ENCODE assay signal across 8 cellular contexts in genomic region chr3:16512435-16513140, GRCh38. TPM values are rescaled to one million over a fixed set of nuclear protein-coding genes. Genes with fewer than 3 reads are reported as not detected.
A peak's percentile ranks its signal among the peaks of the same experiment; 100 is the strongest.
DNase-seq lines count a peak whose midpoint lies in the region; ATAC-seq and TF ChIP-seq lines count a peak whose summit lies in the region.

No MANE protein-coding gene starts in this region.

- no peak for TF ChIP-seq RAD21 in neural cell (conservative IDR thresholded peaks at IDR 0.05)

- peaks cover 26% of the 10 kb centered on the region; the same call in 1 of the 2 replicates for H4K20me1 ChIP-seq in DND-41 (ENCODE audit: insufficient read depth, low read length)
- no peaks in the 10 kb centered on the region for H4K20me1 ChIP-seq in MM.1S (ENCODE audit: insufficient read depth, low read length)
- H4K20me1 ChIP-seq in fibroblast of lung (ENCODE audit: control insufficient read depth, extremely low read depth, insufficient read depth, low read length), result no peaks in the 10 kb centered on the region
- H4K20me1 ChIP-seq in neural cell (ENCODE audit: insufficient read depth), result no peaks in the 10 kb centered on the region

- H3K4me1 ChIP-seq in DND-41 (ENCODE audit: insufficient read depth, low read length), result peaks cover 55% of the 10 kb centered on the region
- H3K4me1 ChIP-seq in MM.1S (ENCODE audit: low read length), result no peaks in the 10 kb centered on the region
- H3K4me1 ChIP-seq in fibroblast of lung (ENCODE audit: control insufficient read depth, extremely low read depth, insufficient read depth, low read length), result peaks cover 28% of the 10 kb centered on the region
- H3K4me1 ChIP-seq in upper lobe of right lung, result peaks cover 61% of the 10 kb centered on the region

- H3K4me3 ChIP-seq in DND-41 (ENCODE audit: low read depth in 1 of 2, low read length in 2 of 2) (peak overlapping the region; percentile 69 to 87), MM.1S (ENCODE audit: low read length) (peak overlapping the region; percentile 69), fibroblast of lung (replicated peaks in 1 of 4; ENCODE audit: control extremely low read depth in 1 of 4, insufficient read depth in 1 of 4, low read depth in 3 of 4, low read length in 4 of 4) (peak overlapping the region; percentile 76 to 94 (median 87)), neural cell (ENCODE audit: low read length) (peak overlapping the region; percentile 86), upper lobe of right lung (peak overlapping the region; percentile 91)

- H3K27ac ChIP-seq in DND-41 (ENCODE audit: low read length) (peak overlapping the region; percentile 91), MM.1S (ENCODE audit: low read length) (no peak overlapping the region), fibroblast of lung (ENCODE audit: insufficient read depth, low read length) (peak overlapping the region; percentile 89), neural cell (ENCODE audit: low read length) (peak overlapping the region; percentile 38), upper lobe of right lung (peak overlapping the region; percentile 85)

- H3K36me3 ChIP-seq in DND-41 (ENCODE audit: insufficient read depth, low read length) (peaks cover 4% of the 10 kb centered on the region; the same call in 1 of the 2 replicates), MM.1S (replicated peaks; ENCODE audit: insufficient read depth, low read length) (no peaks in the 10 kb centered on the region), fibroblast of lung (ENCODE audit: control insufficient read depth, insufficient read depth, low read length) (no peaks in the 10 kb centered on the region), neural cell (ENCODE audit: insufficient read depth, low read length) (no peaks in the 10 kb centered on the region), upper lobe of right lung (no peaks in the 10 kb centered on the region)

- no peaks in the 10 kb centered on the region for H3K9me2 ChIP-seq in MM.1S (replicated peaks; ENCODE audit: insufficient read depth, low read length)
- H3K9me2 ChIP-seq in neural cell (ENCODE audit: insufficient read depth, low read length), result no peaks in the 10 kb centered on the region

- H2AFZ ChIP-seq in DND-41 (ENCODE audit: low read depth, low read length) (peak overlapping the region; percentile 68), MM.1S (ENCODE audit: low read length) (peak overlapping the region; percentile 77), fibroblast of lung (ENCODE audit: low read length) (peak overlapping the region; percentile 48), neural cell (ENCODE audit: low read depth, low read length) (no peak overlapping the region)

- intact Hi-C loops in upper lobe of right lung (cut with DNase I), result no loop called here

- H3K9ac ChIP-seq in DND-41 (ENCODE audit: low read depth, low read length) (peak overlapping the region; percentile 81), MM.1S (ENCODE audit: low read length) (no peak overlapping the region), fibroblast of lung (ENCODE audit: insufficient read depth, low read length) (peak overlapping the region; percentile 89), neural cell (ENCODE audit: low read length) (peak overlapping the region; percentile 58)

- no peaks in the 10 kb centered on the region for H3F3A ChIP-seq in MM.1S (ENCODE audit: insufficient read depth, low read length)
- no peaks in the 10 kb centered on the region for H3F3A ChIP-seq in neural cell (ENCODE audit: insufficient read depth, low read length, poor library complexity, severe bottlenecking)

- TF ChIP-seq EP300 in neural cell (conservative IDR thresholded peaks at IDR 0.05; ENCODE audit: poor library complexity, severe bottlenecking), result no peak

- H3K4me2 ChIP-seq in DND-41 (ENCODE audit: insufficient read depth, low read length), result peak overlapping the region; percentile 95
- H3K4me2 ChIP-seq in MM.1S (ENCODE audit: low read depth, low read length), result peak overlapping the region; percentile 95
- H3K4me2 ChIP-seq in fibroblast of lung (ENCODE audit: extremely low read depth, insufficient read depth, low read length), result peak overlapping the region; percentile 90
- H3K4me2 ChIP-seq in neural cell (ENCODE audit: low read length), result peak overlapping the region; percentile 58

- no peaks in the 10 kb centered on the region for H3K27me3 ChIP-seq in DND-41 (ENCODE audit: insufficient read depth, low read length, poor library complexity)
- H3K27me3 ChIP-seq in MM.1S (replicated peaks; ENCODE audit: insufficient read depth, low read length), result peaks cover 5% of the 10 kb centered on the region; the same call in 1 of the 2 replicates
- H3K27me3 ChIP-seq in fibroblast of lung (ENCODE audit: control insufficient read depth, insufficient read depth, low read length), result no peaks in the 10 kb centered on the region
- H3K27me3 ChIP-seq in neural cell (ENCODE audit: insufficient read depth, low read depth, low read length), result peaks cover 31% of the 10 kb centered on the region
- H3K27me3 ChIP-seq in upper lobe of right lung, result no peaks in the 10 kb centered on the region

- H3K79me2 ChIP-seq in DND-41 (ENCODE audit: insufficient read depth, low read length), result peaks cover 57% of the 10 kb centered on the region
- H3K79me2 ChIP-seq in MM.1S (ENCODE audit: low read length), result no peaks in the 10 kb centered on the region
- peaks cover 27% of the 10 kb centered on the region for H3K79me2 ChIP-seq in fibroblast of lung (ENCODE audit: control insufficient read depth, insufficient read depth, low read length)
- peaks cover 2% of the 10 kb centered on the region for H3K79me2 ChIP-seq in neural cell (replicated peaks; ENCODE audit: insufficient read depth, low read length)

- TF ChIP-seq CTCF in DND-41 (IDR thresholded peaks at IDR 0.05; ENCODE audit: borderline replicate concordance, extremely low read depth, low read length, poor library complexity, severe bottlenecking) (peak; percentile 38), MM.1S (IDR thresholded peaks at IDR 0.05; ENCODE audit: low read length) (no peak), fibroblast of lung (conservative IDR thresholded peaks at IDR 0.05 in 1 of 2, IDR thresholded peaks at IDR 0.05 in 1 of 2; ENCODE audit: low read depth in 1 of 2, low read length in 2 of 2) (no peak), neural cell (IDR thresholded peaks at IDR 0.05; ENCODE audit: poor library complexity, severe bottlenecking) (no peak), upper lobe of right lung (IDR thresholded peaks at IDR 0.05) (no peak)

- DNase-seq in DND-41, result peak; percentile 75
- no peak for DNase-seq in MM.1S
- peak; percentile 31 for DNase-seq in activated T-cell treated with anti-CD3 and anti-CD28 coated beads for 4 hours
- peak in 1 of 2 donors; percentile 26 for DNase-seq in fibroblast of lung (ENCODE audit: low read depth in 2 of 2)
- DNase-seq in upper lobe of right lung, result peak; percentile 80

- ATAC-seq in DND-41 (ENCODE audit: insufficient read depth, low read depth), result peak; percentile 62
- peak; percentile 14 for ATAC-seq in GM21528 (IDR thresholded peaks at IDR 0.05; ENCODE audit: low FRiP score, unreplicated experiment)
- peak; percentile 68 for ATAC-seq in upper lobe of right lung
- ATAC-seq in HG03565 (IDR thresholded peaks at IDR 0.05; ENCODE audit: unreplicated experiment), result no peak

- no peaks in the 10 kb centered on the region for H3K9me3 ChIP-seq in DND-41 (ENCODE audit: insufficient read depth, low read length, severe bottlenecking)
- H3K9me3 ChIP-seq in MM.1S (replicated peaks; ENCODE audit: insufficient read depth, low read length), result no peaks in the 10 kb centered on the region
- H3K9me3 ChIP-seq in fibroblast of lung (ENCODE audit: control insufficient read depth, insufficient read depth, low read depth, low read length), result no peaks in the 10 kb centered on the region
- no peaks in the 10 kb centered on the region for H3K9me3 ChIP-seq in neural cell (ENCODE audit: low read length)
- no peaks in the 10 kb centered on the region for H3K9me3 ChIP-seq in upper lobe of right lung

TF ChIP-seq in neural cell, 6 proteins besides CTCF, POLR2A, EP300 and RAD21:
- TF ChIP-seq MXI1 (conservative IDR thresholded peaks at IDR 0.05; ENCODE audit: poor library complexity, severe bottlenecking) (no peak), REST (IDR thresholded peaks at IDR 0.05; ENCODE audit: borderline replicate concordance) (no peak), SMC3 (conservative IDR thresholded peaks at IDR 0.05; ENCODE audit: poor library complexity) (no peak), TAF1 (IDR thresholded peaks at IDR 0.05; ENCODE audit: low read depth) (no peak), POLR2AphosphoS5 (IDR thresholded peaks at IDR 0.05) (no peak), EZH2 (IDR thresholded peaks at IDR 0.05; ENCODE audit: borderline replicate concordance, insufficient read depth, low read length, poor library complexity, severe bottlenecking) (no peak)

RNA-seq across cellular contexts. Expression of gene RFTN1, which starts 0.9 kb away (rescaled TPM):
- total RNA-seq in fibroblast of lung (26.7 and 35.5 TPM in 2 replicates), upper lobe of right lung (69.4 TPM)
- polyA plus RNA-seq in fibroblast of lung (35.1 and 36.2 TPM in 2 replicates), neural cell (36.8 and 66.9 TPM in 2 replicates)
- 35.3 and 39.4 TPM in 2 replicates for polyA plus RNA-seq in fibroblast of lung (2012)
- polyA minus RNA-seq in fibroblast of lung (ENCODE audit: low replicate concordance) (59.6 and 67.6 TPM in 2 replicates), neural cell (41.6 and 52.3 TPM in 2 replicates)
